15 cellular contexts compared by ENCODE assay signal in genomic region chr15:60752973-60753720, GRCh38.
DNase-seq lines count a peak whose midpoint lies in the region; ATAC-seq and TF ChIP-seq lines count a peak whose summit lies in the region.
"Had no signal": no experiment of that assay in that cellular context is flagged by ENCODE, and none has a peak within 500 bp of the region (broad histone marks: within the 10 kb centered on the region; RNA-seq: fewer than 3 reads in every experiment).

No MANE protein-coding gene starts in this region.

- no peak overlapping the region for H3K4me3 Mint-ChIP-seq in endothelial cell (ENCODE audit: unreplicated experiment)
- H3K4me3 Mint-ChIP-seq: activated B cell treated with CpG ODN at 0.5 μM for 24 hours; activated naive CD4-positive, alpha-beta T cell treated with anti-CD3 and anti-CD28 coated beads, Interleukin-2, amount 10 ng/mL, durations not matched to agents 7 days and 5 days; natural killer cell treated with Interleukin-12 subunit alpha and Interleukin-12 subunit beta and Interleukin-15 and Interleukin-18, amount 100 ng/mL, for 72 hours; stimulated activated effector memory CD8-positive, alpha-beta T cell treated with anti-CD3 and anti-CD28 coated beads, Interleukin-12 subunit alpha, Interleukin-12 subunit beta, amount 100 ng/mL, for 72 hours had no signal

- H3K27ac ChIP-seq in adrenal gland (peak overlapping the region; percentile 26 to 87 (median 77)), muscle layer of duodenum (ENCODE audit: low read length) (peak overlapping the region; percentile 35), thoracic aorta (peak overlapping the region; percentile 56 to 67)
- H3K27ac ChIP-seq: BLaER1, epithelial cell of prostate had no signal

- TF ChIP-seq CTCF in adrenal gland (IDR thresholded peaks at IDR 0.05) (no peak), endothelial cell (IDR thresholded peaks at IDR 0.05; ENCODE audit: unreplicated experiment) (no peak), thoracic aorta (IDR thresholded peaks at IDR 0.05) (no peak)

- no peaks in the 10 kb centered on the region for H3K36me3 Mint-ChIP-seq in endothelial cell (ENCODE audit: low read depth, unreplicated experiment)
- H3K36me3 Mint-ChIP-seq: activated naive CD4-positive, alpha-beta T cell treated with anti-CD3 and anti-CD28 coated beads, Interleukin-2, amount 10 ng/mL, durations not matched to agents 7 days and 5 days; natural killer cell treated with Interleukin-12 subunit alpha and Interleukin-12 subunit beta and Interleukin-15 and Interleukin-18, amount 100 ng/mL, for 72 hours; stimulated activated effector memory CD8-positive, alpha-beta T cell treated with anti-CD3 and anti-CD28 coated beads, Interleukin-12 subunit alpha, Interleukin-12 subunit beta, amount 100 ng/mL, for 72 hours had no signal

- H3K36me3 ChIP-seq in adrenal gland (replicated peaks in 1 of 2) (no peaks in the 10 kb centered on the region), muscle layer of duodenum (ENCODE audit: control insufficient read depth in 1 of 2, insufficient read depth in 2 of 2, low read length in 2 of 2) (no peaks in the 10 kb centered on the region), thoracic aorta (no peaks in the 10 kb centered on the region)
- H3K36me3 ChIP-seq: BLaER1 had no signal

- H3K27ac Mint-ChIP-seq in endothelial cell (ENCODE audit: unreplicated experiment): peak overlapping the region; percentile 94
- H3K27ac Mint-ChIP-seq: activated B cell treated with CpG ODN at 0.5 μM for 24 hours; activated naive CD4-positive, alpha-beta T cell treated with anti-CD3 and anti-CD28 coated beads, Interleukin-2, amount 10 ng/mL, durations not matched to agents 7 days and 5 days; natural killer cell treated with Interleukin-12 subunit alpha and Interleukin-12 subunit beta and Interleukin-15 and Interleukin-18, amount 100 ng/mL, for 72 hours; stimulated activated effector memory CD8-positive, alpha-beta T cell treated with anti-CD3 and anti-CD28 coated beads, Interleukin-12 subunit alpha, Interleukin-12 subunit beta, amount 100 ng/mL, for 72 hours had no signal

- peaks cover 54% of the 10 kb centered on the region for H3K4me1 Mint-ChIP-seq in endothelial cell (ENCODE audit: unreplicated experiment)
- H3K4me1 Mint-ChIP-seq: activated B cell treated with CpG ODN at 0.5 μM for 24 hours; activated naive CD4-positive, alpha-beta T cell treated with anti-CD3 and anti-CD28 coated beads, Interleukin-2, amount 10 ng/mL, durations not matched to agents 7 days and 5 days; stimulated activated effector memory CD8-positive, alpha-beta T cell treated with anti-CD3 and anti-CD28 coated beads, Interleukin-12 subunit alpha, Interleukin-12 subunit beta, amount 100 ng/mL, for 72 hours had no signal

- H3K9me3 Mint-ChIP-seq in endothelial cell (ENCODE audit: unreplicated experiment): no peaks in the 10 kb centered on the region
- H3K9me3 Mint-ChIP-seq: activated B cell treated with CpG ODN at 0.5 μM for 24 hours; stimulated activated effector memory CD8-positive, alpha-beta T cell treated with anti-CD3 and anti-CD28 coated beads, Interleukin-12 subunit alpha, Interleukin-12 subunit beta, amount 100 ng/mL, for 72 hours had no signal

- 73 to 77% (median 76%) methylated on average over 11 of the region's 11 CpGs for WGBS in adrenal gland, 4 donors

- no peak for ATAC-seq in thoracic aorta (ENCODE audit: insufficient number of reproducible peaks, low FRiP score, low read depth)
- ATAC-seq in GM21825 (IDR thresholded peaks at IDR 0.05; ENCODE audit: unreplicated experiment): no peak
- ATAC-seq in GM21447 (IDR thresholded peaks at IDR 0.05; ENCODE audit: unreplicated experiment): no peak
- ATAC-seq: natural killer cell treated with Interleukin-12 subunit alpha and Interleukin-12 subunit beta and Interleukin-15 and Interleukin-18, amount 100 ng/mL, for 72 hours; stimulated activated effector memory CD8-positive, alpha-beta T cell treated with anti-CD3 and anti-CD28 coated beads, Interleukin-12 subunit alpha, Interleukin-12 subunit beta, amount 100 ng/mL, for 72 hours had no signal

- peaks cover 14 to 28% of the 10 kb centered on the region in 2 donors for H3K4me1 ChIP-seq in adrenal gland (replicated peaks in 1 of 2)
- no peaks in the 10 kb centered on the region for H3K4me1 ChIP-seq in muscle layer of duodenum (ENCODE audit: control insufficient read depth in 1 of 2, insufficient read depth in 2 of 2, low read length in 2 of 2)
- peaks cover 6 to 14% of the 10 kb centered on the region in 2 donors for H3K4me1 ChIP-seq in thoracic aorta (ENCODE audit: control insufficient read depth in 1 of 2, low read depth in 2 of 2)
- H3K4me1 ChIP-seq: BLaER1 had no signal

- H3K4me3 ChIP-seq in adrenal gland (peak overlapping the region in 1 of 4 donors; percentile 6), muscle layer of duodenum (ENCODE audit: low read depth in 1 of 2, low read length in 2 of 2) (no peak overlapping the region), thoracic aorta (peak overlapping the region; percentile 47)
- H3K4me3 ChIP-seq: BLaER1 had no signal

- intact Hi-C loops in adrenal gland (cut with DNase I): loop anchor here (10.0 kb wide), 2 partner anchors 158 to 162 kb away; no protein-coding TSS in a partner anchor

- H3K9me3 ChIP-seq in adrenal gland (replicated peaks in 1 of 3): no peaks in the 10 kb centered on the region
- H3K9me3 ChIP-seq in muscle layer of duodenum (ENCODE audit: control insufficient read depth in 1 of 2, low read length in 2 of 2): no peaks in the 10 kb centered on the region
- H3K9me3 ChIP-seq in thoracic aorta: no peaks in the 10 kb centered on the region
- H3K9me3 ChIP-seq: BLaER1 had no signal

- peak in 1 of 7 donors; percentile 14 for DNase-seq in adrenal gland
- DNase-seq in endothelial cell (ENCODE audit: low spot score): no peak
- DNase-seq in thoracic aorta (ENCODE audit: low spot score): no peak
- no peak for DNase-seq in NCI-H774 (lab: John Stamatoyannopoulos, UW)
- no peak for DNase-seq in activated naive CD4-positive, alpha-beta T cell (lab: John Stamatoyannopoulos, UW)
- DNase-seq: activated B cell treated with CpG ODN at 0.5 μM for 24 hours; activated naive CD4-positive, alpha-beta T cell treated with anti-CD3 and anti-CD28 coated beads, Interleukin-2, amount 10 ng/mL, durations not matched to agents 7 days and 5 days; NCI-H187 treated with DMSO at 0.1 percent for 48 hours had no signal

- TF ChIP-seq POLR2A in adrenal gland (IDR thresholded peaks at IDR 0.05): no peak

- no peaks in the 10 kb centered on the region for H3K27me3 ChIP-seq in adrenal gland
- H3K27me3 ChIP-seq in muscle layer of duodenum (ENCODE audit: low read depth, low read length): no peaks in the 10 kb centered on the region
- H3K27me3 ChIP-seq in thoracic aorta (replicated peaks; ENCODE audit: insufficient read depth): no peaks in the 10 kb centered on the region
- H3K27me3 ChIP-seq: BLaER1 had no signal

- H3K27me3 Mint-ChIP-seq in endothelial cell (ENCODE audit: unreplicated experiment): peaks cover 1% of the 10 kb centered on the region
